9 cellular contexts compared by ENCODE assay signal in genomic region chr11:78140392-78141077, GRCh38. TPM values are rescaled to one million over a fixed set of nuclear protein-coding genes. Genes with fewer than 3 reads are reported as not detected.
DNase-seq lines count a peak whose midpoint lies in the region; ATAC-seq and TF ChIP-seq lines count a peak whose summit lies in the region.
"Had no signal": no experiment of that assay in that cellular context is flagged by ENCODE, and none has a peak within 500 bp of the region (broad histone marks: within the 10 kb centered on the region; RNA-seq: fewer than 3 reads in every experiment).

No MANE protein-coding gene starts in this region.

- no peaks in the 10 kb centered on the region for H3K9me3 Mint-ChIP-seq in CD4-positive, alpha-beta T cell
- H3K9me3 Mint-ChIP-seq in brain: peaks cover 0 to 4% (median 0%) of the 10 kb centered on the region in 5 experiments
- no peaks in the 10 kb centered on the region for H3K9me3 Mint-ChIP-seq in naive thymus-derived CD8-positive, alpha-beta T cell

- no peak for TF ChIP-seq CTCF in CD4-positive, alpha-beta T cell (IDR thresholded peaks at IDR 0.05)
- TF ChIP-seq CTCF in LNCaP clone FGC (IDR thresholded peaks at IDR 0.05; ENCODE audit: control insufficient read depth, extremely low read depth, insufficient read depth) (no peak), brain (conservative IDR thresholded peaks at IDR 0.05) (no peak)

- H3K36me3 Mint-ChIP-seq in CD4-positive, alpha-beta T cell (ENCODE audit: low read depth): peaks cover 54% of the 10 kb centered on the region
- peaks cover 29% of the 10 kb centered on the region for H3K36me3 Mint-ChIP-seq in brain
- peaks cover 0 to 21% (median 3%) of the 10 kb centered on the region in 3 donors for H3K36me3 Mint-ChIP-seq in naive thymus-derived CD8-positive, alpha-beta T cell

- DNase-seq in CD4-positive, alpha-beta T cell: no peak
- no peak for DNase-seq in LNCaP clone FGC (ENCODE audit: low read depth)
- no peak for DNase-seq in naive thymus-derived CD8-positive, alpha-beta T cell
- DNase-seq in 8988T: no peak
- no peak for DNase-seq in Ammon's horn (ENCODE audit: low spot score)
- DNase-seq in LoVo (ENCODE audit: low spot score): no peak
- DNase-seq: SIG-M5 had no signal

- peak overlapping the region; percentile 85 for H3K27ac Mint-ChIP-seq in CD4-positive, alpha-beta T cell
- peak overlapping the region in 4 of 5 experiments; percentile 45 to 87 (median 74) for H3K27ac Mint-ChIP-seq in brain
- H3K27ac Mint-ChIP-seq in naive thymus-derived CD8-positive, alpha-beta T cell: peak overlapping the region in 8 of 10 donors; percentile 12 to 93 (median 74)

- peak overlapping the region; percentile 86 for H3K4me3 Mint-ChIP-seq in CD4-positive, alpha-beta T cell
- peak overlapping the region; percentile 89 to 99 (median 99) for H3K4me3 Mint-ChIP-seq in brain
- H3K4me3 Mint-ChIP-seq in naive thymus-derived CD8-positive, alpha-beta T cell: peak overlapping the region; percentile 3 to 95 (median 76)

- no peaks in the 10 kb centered on the region for H3K9me3 ChIP-seq in CD4-positive, alpha-beta T cell (ENCODE audit: control insufficient read depth, low read length)

- H3K27ac ChIP-seq in CD4-positive, alpha-beta T cell (ENCODE audit: low read depth, low read length): no peak overlapping the region

- CTCF ChIA-PET in CD4-positive, alpha-beta T cell (lab: Charles Lee): interaction anchor here (1.8 to 2.1 kb wide), 3 partner anchors 9 to 424 kb away, joined by 5 to 7 read pairs (median 5); no protein-coding TSS in a partner anchor

- peak overlapping the region; percentile 72 for H3K4me3 ChIP-seq in LNCaP clone FGC (ENCODE audit: low read depth, low read length)

- H3K27me3 ChIP-seq in CD4-positive, alpha-beta T cell (ENCODE audit: control insufficient read depth, insufficient read depth, low read length): no peaks in the 10 kb centered on the region

- ATAC-seq in CD4-positive, alpha-beta T cell (ENCODE audit: poor library complexity): no peak
- ATAC-seq in naive thymus-derived CD8-positive, alpha-beta T cell: no peak
- ATAC-seq in GM19455 (IDR thresholded peaks at IDR 0.05; ENCODE audit: unreplicated experiment): no peak

- intact Hi-C loops in CD4-positive, alpha-beta T cell (cut with DNase I, micrococcal nuclease): no loop called here

- POLR2A ChIA-PET in CD4-positive, alpha-beta T cell (lab: Charles Lee): interaction anchor here (1.6 to 3.1 kb wide), 5 partner anchors 9 to 278 kb away, joined by 4 to 36 read pairs (median 32); partner anchors contain the start of genes INTS4, KCTD21 and USP35
- POLR2A ChIA-PET in naive thymus-derived CD8-positive, alpha-beta T cell (lab: Charles Lee): interaction anchor here (2.2 to 2.6 kb wide), 2 partner anchors 8 to 48 kb away, joined by 5 to 21 read pairs; partner anchors contain the start of genes KCTD21 and USP35

- no peaks in the 10 kb centered on the region for H3K27me3 Mint-ChIP-seq in CD4-positive, alpha-beta T cell
- H3K27me3 Mint-ChIP-seq in brain: peaks cover 17% of the 10 kb centered on the region
- no peaks in the 10 kb centered on the region for H3K27me3 Mint-ChIP-seq in naive thymus-derived CD8-positive, alpha-beta T cell

- peaks cover 49% of the 10 kb centered on the region for H3K4me1 Mint-ChIP-seq in CD4-positive, alpha-beta T cell (ENCODE audit: low read depth)
- H3K4me1 Mint-ChIP-seq in brain: peaks cover 36% of the 10 kb centered on the region
- H3K4me1 Mint-ChIP-seq in naive thymus-derived CD8-positive, alpha-beta T cell: peaks cover 21 to 52% (median 43%) of the 10 kb centered on the region in 4 donors

RNA-seq across cellular contexts. Expression of gene ALG8, which starts 1.1 kb away (rescaled TPM):
- 10 to 100 TPM; 14.4 to 14.9 TPM for total RNA-seq in CD4-positive, alpha-beta T cell
- polyA plus RNA-seq in brain (ENCODE audit: insufficient read depth, low read depth, low replicate concordance): 26.2 TPM
- total RNA-seq in naive thymus-derived CD8-positive, alpha-beta T cell: 10 to 100 TPM; 37.4 to 40.3 TPM
- 10 to 100 TPM; 54.6 to 65.0 (median 64.4) TPM for polyA plus RNA-seq in naive thymus-derived CD8-positive, alpha-beta T cell

RNA-seq across cellular contexts. Expression of gene KCTD21, which starts 47.9 kb away (rescaled TPM):
- total RNA-seq in CD4-positive, alpha-beta T cell: 1 to 10 TPM; 3.5 to 6.5 TPM
- 14.5 TPM for polyA plus RNA-seq in brain (ENCODE audit: insufficient read depth, low read depth, low replicate concordance)
- total RNA-seq in naive thymus-derived CD8-positive, alpha-beta T cell: 1 to 10 TPM; 5.1 to 6.1 TPM
- 1 to 10 TPM in 1 of 3 donors, under 1 TPM in 2; 0.08 to 2.5 (median 0.94) TPM for polyA plus RNA-seq in naive thymus-derived CD8-positive, alpha-beta T cell

RNA-seq across cellular contexts. Expression of gene USP35, which starts 48.2 kb away (rescaled TPM):
- 10 to 100 TPM; 29.2 to 33.1 TPM for total RNA-seq in CD4-positive, alpha-beta T cell
- 5.4 TPM for polyA plus RNA-seq in brain (ENCODE audit: insufficient read depth, low read depth, low replicate concordance)
- total RNA-seq in naive thymus-derived CD8-positive, alpha-beta T cell: 10 to 100 TPM; 11.4 to 12.4 TPM
- 1 to 10 TPM in 2 of 3 donors, under 1 TPM in 1; 0.76 to 1.5 (median 1.5) TPM for polyA plus RNA-seq in naive thymus-derived CD8-positive, alpha-beta T cell
